Comparison of ENCODE assay signal across 14 cellular contexts in the genomic region with DNA sequence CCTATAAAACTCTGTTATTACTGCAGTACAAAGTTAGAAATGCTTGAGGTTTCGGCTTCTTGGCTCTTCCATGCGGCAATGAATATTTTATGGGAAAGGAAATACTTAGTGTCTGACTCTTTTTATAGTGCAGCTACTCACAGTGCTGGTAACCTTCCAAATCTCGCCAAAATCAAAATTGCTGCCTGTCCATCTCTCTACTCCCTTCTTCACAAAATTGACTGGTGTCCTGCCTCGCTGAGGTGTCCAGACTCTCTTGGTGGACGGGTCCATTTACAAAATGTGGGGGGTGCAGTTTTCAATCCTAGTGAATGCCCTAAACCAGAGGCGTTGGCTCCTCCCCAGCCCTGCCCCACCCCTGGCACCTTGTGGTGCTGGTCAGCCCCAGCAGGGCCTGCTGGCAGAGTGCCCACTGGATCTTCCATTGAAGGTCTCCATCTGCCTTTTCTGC.
DNase-seq lines count a peak whose midpoint lies in the region; ATAC-seq and TF ChIP-seq lines count a peak whose summit lies in the region.
"Had no signal": no experiment of that assay in that cellular context is flagged by ENCODE, and none has a peak within 500 bp of the region (broad histone marks: within the 10 kb centered on the region; RNA-seq: fewer than 3 reads in every experiment).

No MANE protein-coding gene starts in this region.

- H2AFZ ChIP-seq in ACC112 (ENCODE audit: low read length, unreplicated experiment) (no peak overlapping the region), PC-3 (ENCODE audit: low read length) (no peak overlapping the region)
- H2AFZ ChIP-seq: GM23338 had no signal

- H3K36me3 ChIP-seq in ACC112 (ENCODE audit: insufficient read depth, low read length) (0 out of 2 replicates have a peak, but pooled peaks cover 5% of the 10 kb centered on the region), PC-3 (ENCODE audit: low read depth, low read length) (no peaks in the 10 kb centered on the region), prostate gland (no peaks in the 10 kb centered on the region)

- H3K27me3 ChIP-seq in ACC112 (ENCODE audit: insufficient read depth, low read length) (no peaks in the 10 kb centered on the region), PC-3 (ENCODE audit: low read length) (peaks cover 76% of the 10 kb centered on the region), prostate gland (replicated peaks; ENCODE audit: insufficient read depth) (no peaks in the 10 kb centered on the region)

- H3K4me2 ChIP-seq in PC-3 (ENCODE audit: low read length), result peak overlapping the region; percentile 67
- H3K4me2 ChIP-seq: GM23338 had no signal

- no peak overlapping the region for H3K9ac ChIP-seq in PC-3 (ENCODE audit: low read length)

- 12% methylated on average over 6 of the region's 6 CpGs for WGBS in prostate gland

- peaks cover 4% of the 10 kb centered on the region; the same call in 1 of the 2 replicates for H4K20me1 ChIP-seq in PC-3 (ENCODE audit: low read length)

- no peaks in the 10 kb centered on the region for H3K9me2 ChIP-seq in PC-3 (replicated peaks; ENCODE audit: low read length)

- peak; percentile 88 for DNase-seq in PC-3
- DNase-seq in fibroblast of peridontal ligament (ENCODE audit: extremely low read depth), result peak; percentile 5
- peak; percentile 42 for DNase-seq in prostate gland (ENCODE audit: low spot score)
- DNase-seq: activated T-cell treated with anti-CD3 and anti-CD28 coated beads, Interleukin-2, amount 50 U/mL, for 24 hours; central memory CD4-positive, alpha-beta T cell; glutamatergic neuron; midbrain; NCI-H446 treated with DMSO at 0.1 percent for 48 hours had no signal

- CTCF ChIA-PET in PC-3 (lab: Charles Lee), result interaction anchor here (0.6 kb wide), 1 partner anchor 258 kb away, joined by 3 read pairs; no protein-coding TSS in a partner anchor

- intact Hi-C loops in PC-3 (cut with micrococcal nuclease) (loop anchor here (1.0 to 2.0 kb wide), 2 partner anchors 34 to 97 kb away; no protein-coding TSS in a partner anchor), prostate gland (cut with DNase I) (no loop called here)

- H3K4me1 ChIP-seq in ACC112 (ENCODE audit: control insufficient read depth, insufficient read depth, low read length, unreplicated experiment), result peaks cover 78% of the 10 kb centered on the region
- peaks cover 15% of the 10 kb centered on the region for H3K4me1 ChIP-seq in PC-3 (ENCODE audit: insufficient read depth, low read length)
- peaks cover 45% of the 10 kb centered on the region for H3K4me1 ChIP-seq in prostate gland (replicated peaks)

- ATAC-seq in PC-3, result peak; percentile 88
- no peak for ATAC-seq in HG03342 (IDR thresholded peaks at IDR 0.05; ENCODE audit: unreplicated experiment)
- no peak for ATAC-seq in HG03432 (IDR thresholded peaks at IDR 0.05; ENCODE audit: unreplicated experiment)
- ATAC-seq in GM18873 (IDR thresholded peaks at IDR 0.05; ENCODE audit: low FRiP score, unreplicated experiment), result no peak
- no peak for ATAC-seq in GM19395 (IDR thresholded peaks at IDR 0.05; ENCODE audit: unreplicated experiment)

- no peak for TF ChIP-seq CTCF in PC-3 (conservative IDR thresholded peaks at IDR 0.05; ENCODE audit: low read depth, low read length)
- no peak for TF ChIP-seq CTCF in prostate gland (IDR thresholded peaks at IDR 0.05)

- POLR2A ChIA-PET in PC-3 (lab: Charles Lee; ENCODE audit: unreplicated experiment), result no interaction called here

- no TSS peak for BruUV-seq in PC-3 (replicated peaks; lab: Mats Ljungman, UMichigan)

- 0 out of 2 replicates have a peak overlapping the region, but pooled peaks have one; percentile 18 for H3K4me3 ChIP-seq in ACC112 (ENCODE audit: low read depth, low read length)
- no peak overlapping the region; the same call in 1 of the 2 replicates for H3K4me3 ChIP-seq in PC-3 (ENCODE audit: low read length)
- H3K4me3 ChIP-seq in prostate gland, result no peak overlapping the region
- H3K4me3 ChIP-seq: GM23338 had no signal

- TF ChIP-seq POLR2A in prostate gland (IDR thresholded peaks at IDR 0.05), result no peak

- H3K27ac ChIP-seq in ACC112 (ENCODE audit: low read depth, low read length) (peak overlapping the region; percentile 93), PC-3 (ENCODE audit: low read length) (no peak overlapping the region), prostate gland (peak overlapping the region; percentile 59 to 71)

- peaks cover 7% of the 10 kb centered on the region for H3F3A ChIP-seq in PC-3 (ENCODE audit: low read length, unreplicated experiment)

- H3K9me3 ChIP-seq in PC-3 (ENCODE audit: low read length) (no peaks in the 10 kb centered on the region), prostate gland (no peaks in the 10 kb centered on the region)

- H3K79me2 ChIP-seq in ACC112 (ENCODE audit: control insufficient read depth, insufficient read depth, low read length, unreplicated experiment) (peaks cover 63% of the 10 kb centered on the region), PC-3 (ENCODE audit: low read length) (no peaks in the 10 kb centered on the region)

Comparison
In these comparisons a context has a peak if more than half of its experiments do, and no peak if none do; other contexts are left out.
1. DNase-seq: peak in every context shown above with its lines; median percentile 88 in PC-3; 42 in prostate gland; 5 in fibroblast of peridontal ligament.